ENCODE assay signal across 24 cellular contexts in the genomic region with DNA sequence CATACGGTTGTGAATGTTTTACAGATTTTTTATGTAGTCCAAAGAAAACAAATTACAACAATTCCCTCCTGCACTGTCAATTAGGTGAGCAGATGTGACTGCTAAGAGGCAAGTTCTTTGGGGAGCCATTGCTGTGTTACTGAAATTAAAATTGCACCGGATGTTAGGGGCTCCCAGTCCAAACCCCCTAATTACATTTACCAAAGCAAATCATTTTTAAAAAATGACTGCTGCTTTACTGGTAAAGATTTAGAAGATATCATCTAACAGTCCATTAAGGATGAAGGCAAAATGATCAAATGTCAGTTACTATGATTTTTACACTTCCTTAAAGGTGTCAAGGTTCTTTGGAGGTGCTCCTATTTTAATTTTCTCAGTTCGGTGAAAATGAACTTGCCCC.
A peak's percentile ranks its signal among the peaks of the same experiment; 100 is the strongest.
DNase-seq lines count a peak whose midpoint lies in the region; FAIRE-seq and TF ChIP-seq lines count a peak whose summit lies in the region.
"Had no signal": no experiment of that assay in that cellular context is flagged by ENCODE, and none has a peak within 500 bp of the region (broad histone marks: within the 10 kb centered on the region; RNA-seq: fewer than 3 reads in every experiment).

No MANE protein-coding gene starts in this region.

- TF ChIP-seq CTCF in astrocyte (IDR thresholded peaks at IDR 0.05; ENCODE audit: insufficient read depth, low read depth, low read length): no peak

- no peaks in the 10 kb centered on the region for H3K79me2 ChIP-seq in astrocyte (ENCODE audit: insufficient read depth, low read length)

- no peak overlapping the region for H3K4me2 ChIP-seq in astrocyte (ENCODE audit: low read length)
- H3K4me2 ChIP-seq: BLaER1 treated with 17β-estradiol and CSF1 and Interleukin-3, amounts not matched to agents 10 nM and 100 nM had no signal

- no peaks in the 10 kb centered on the region for H3K36me3 ChIP-seq in astrocyte (ENCODE audit: insufficient read depth, low read length)
- H3K36me3 ChIP-seq: BE2C; BLaER1 treated with 17β-estradiol and CSF1 and Interleukin-3, amounts not matched to agents 10 nM and 100 nM had no signal

- peaks cover 6% of the 10 kb centered on the region for H3K4me1 Mint-ChIP-seq in astrocyte (ENCODE audit: low read depth, unreplicated experiment)
- H3K4me1 Mint-ChIP-seq: CD14-positive monocyte; CD8-positive, alpha-beta memory T cell had no signal

- no peaks in the 10 kb centered on the region for H3K9me3 Mint-ChIP-seq in astrocyte (ENCODE audit: unreplicated experiment)
- H3K9me3 Mint-ChIP-seq: CD4-positive, alpha-beta T cell; CD8-positive, alpha-beta memory T cell had no signal

- no peak overlapping the region for H3K27ac ChIP-seq in astrocyte (ENCODE audit: low read depth, low read length)
- H3K27ac ChIP-seq: 22Rv1; BLaER1 treated with 17β-estradiol and CSF1 and Interleukin-3, amounts not matched to agents 10 nM and 100 nM; GM23248 had no signal

- peaks cover 8% of the 10 kb centered on the region for H3K27me3 Mint-ChIP-seq in astrocyte (ENCODE audit: low read depth, unreplicated experiment)

- no peaks in the 10 kb centered on the region for H3K9me3 ChIP-seq in astrocyte (ENCODE audit: insufficient read depth, low read depth, low read length)
- H3K9me3 ChIP-seq: BE2C; BLaER1 treated with 17β-estradiol and CSF1 and Interleukin-3, amounts not matched to agents 10 nM and 100 nM had no signal

- no peaks in the 10 kb centered on the region for H3K4me1 ChIP-seq in astrocyte (ENCODE audit: insufficient read depth, low read length)
- H3K4me1 ChIP-seq: BE2C had no signal

- peak; percentile 9 for FAIRE-seq in astrocyte (lab: Jason Lieb, UNC)
- FAIRE-seq: A204.1, D721Med, G401.6, GM12892, H1 had no signal

- H3K27me3 ChIP-seq in astrocyte (ENCODE audit: insufficient read depth, low read length): no peaks in the 10 kb centered on the region
- H3K27me3 ChIP-seq: BE2C; BLaER1 treated with 17β-estradiol and CSF1 and Interleukin-3, amounts not matched to agents 10 nM and 100 nM had no signal

- H3K9ac ChIP-seq in astrocyte (ENCODE audit: low read length): no peak overlapping the region
- H3K9ac ChIP-seq: BLaER1 treated with 17β-estradiol and CSF1 and Interleukin-3, amounts not matched to agents 10 nM and 100 nM; GM23248 had no signal

- H3K27ac Mint-ChIP-seq in astrocyte (ENCODE audit: unreplicated experiment): no peak overlapping the region
- H3K27ac Mint-ChIP-seq: CD14-positive monocyte; CD4-positive, alpha-beta T cell; CD8-positive, alpha-beta memory T cell had no signal

- no peak overlapping the region for H3K4me3 Mint-ChIP-seq in astrocyte (ENCODE audit: unreplicated experiment)
- H3K4me3 Mint-ChIP-seq: CD14-positive monocyte; CD4-positive, alpha-beta T cell; CD8-positive, alpha-beta memory T cell had no signal

- H3K4me3 ChIP-seq in astrocyte (ENCODE audit: insufficient read depth, low read depth, low read length): no peak overlapping the region
- H3K4me3 ChIP-seq: BLaER1 treated with 17β-estradiol and CSF1 and Interleukin-3, amounts not matched to agents 10 nM and 100 nM; GM23248 had no signal

- no peaks in the 10 kb centered on the region for H3K36me3 Mint-ChIP-seq in astrocyte (ENCODE audit: low read depth, unreplicated experiment)
- H3K36me3 Mint-ChIP-seq: CD14-positive monocyte; CD8-positive, alpha-beta memory T cell had no signal

- DNase-seq in DMS 273 (lab: John Stamatoyannopoulos, UW; ENCODE audit: unreplicated experiment): peak; percentile 2
- DNase-seq in DMS 273 treated with DMSO at 0.1 percent for 48 hours (lab: John Stamatoyannopoulos, UW): no peak
- peak; percentile 13 for DNase-seq in SK-N-DZ (ENCODE audit: low spot score)
- no peak for DNase-seq in astrocyte (ENCODE audit: low read depth)
- no peak for DNase-seq in globus pallidus (ENCODE audit: low spot score)
- no peak for DNase-seq in activated T-cell treated with anti-CD3 and anti-CD28 coated beads, Interleukin-2, amount 50 U/mL, for 1 hour
- DNase-seq: ACHN; AML-193; BE2C; CD4-positive, alpha-beta T cell; CD8-positive, alpha-beta memory T cell; DMS153; DND-41; GM23248; H7; HCEC 1CT had no signal

- H2AFZ ChIP-seq in astrocyte (ENCODE audit: low read depth, low read length): no peak overlapping the region
- H2AFZ ChIP-seq: GM23248 had no signal

- no peaks in the 10 kb centered on the region for H4K20me1 ChIP-seq in astrocyte (ENCODE audit: insufficient read depth, low read length)
- H4K20me1 ChIP-seq: BLaER1 treated with 17β-estradiol and CSF1 and Interleukin-3, amounts not matched to agents 10 nM and 100 nM had no signal

Comparison
In these comparisons a context has a peak if more than half of its experiments do, and no peak if none do; other contexts are left out.
1. DNase-seq: peak in DMS 273 (single experiment) and SK-N-DZ (single experiment); none in DMS 273 treated with DMSO at 0.1 percent for 48 hours (single experiment), astrocyte (single experiment), globus pallidus (single experiment) and activated T-cell treated with anti-CD3 and anti-CD28 coated beads, Interleukin-2, amount 50 U/mL, for 1 hour (single experiment).